In genomic region chr4:6782147-6782845, GRCh38 we compare ENCODE assay signal across 9 cellular contexts. TPM values are rescaled to one million over a fixed set of nuclear protein-coding genes. Genes with fewer than 3 reads are reported as not detected.
DNase-seq lines count a peak whose midpoint lies in the region; ATAC-seq, FAIRE-seq and TF ChIP-seq lines count a peak whose summit lies in the region.
"Had no signal": no experiment of that assay in that cellular context is flagged by ENCODE, and none has a peak within 500 bp of the region (broad histone marks: within the 10 kb centered on the region; RNA-seq: fewer than 3 reads in every experiment).

A gene with protein sequence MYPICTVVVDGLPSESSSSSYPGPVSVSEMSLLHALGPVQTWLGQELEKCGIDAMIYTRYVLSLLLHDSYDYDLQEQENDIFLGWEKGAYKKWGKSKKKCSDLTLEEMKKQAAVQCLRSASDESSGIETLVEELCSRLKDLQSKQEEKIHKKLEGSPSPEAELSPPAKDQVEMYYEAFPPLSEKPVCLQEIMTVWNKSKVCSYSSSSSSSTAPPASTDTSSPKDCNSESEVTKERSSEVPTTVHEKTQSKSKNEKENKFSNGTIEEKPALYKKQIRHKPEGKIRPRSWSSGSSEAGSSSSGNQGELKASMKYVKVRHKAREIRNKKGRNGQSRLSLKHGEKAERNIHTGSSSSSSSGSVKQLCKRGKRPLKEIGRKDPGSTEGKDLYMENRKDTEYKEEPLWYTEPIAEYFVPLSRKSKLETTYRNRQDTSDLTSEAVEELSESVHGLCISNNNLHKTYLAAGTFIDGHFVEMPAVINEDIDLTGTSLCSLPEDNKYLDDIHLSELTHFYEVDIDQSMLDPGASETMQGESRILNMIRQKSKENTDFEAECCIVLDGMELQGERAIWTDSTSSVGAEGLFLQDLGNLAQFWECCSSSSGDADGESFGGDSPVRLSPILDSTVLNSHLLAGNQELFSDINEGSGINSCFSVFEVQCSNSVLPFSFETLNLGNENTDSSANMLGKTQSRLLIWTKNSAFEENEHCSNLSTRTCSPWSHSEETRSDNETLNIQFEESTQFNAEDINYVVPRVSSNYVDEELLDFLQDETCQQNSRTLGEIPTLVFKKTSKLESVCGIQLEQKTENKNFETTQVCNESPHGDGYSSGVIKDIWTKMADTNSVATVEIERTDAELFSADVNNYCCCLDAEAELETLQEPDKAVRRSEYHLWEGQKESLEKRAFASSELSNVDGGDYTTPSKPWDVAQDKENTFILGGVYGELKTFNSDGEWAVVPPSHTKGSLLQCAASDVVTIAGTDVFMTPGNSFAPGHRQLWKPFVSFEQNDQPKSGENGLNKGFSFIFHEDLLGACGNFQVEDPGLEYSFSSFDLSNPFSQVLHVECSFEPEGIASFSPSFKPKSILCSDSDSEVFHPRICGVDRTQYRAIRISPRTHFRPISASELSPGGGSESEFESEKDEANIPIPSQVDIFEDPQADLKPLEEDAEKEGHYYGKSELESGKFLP (N-terminal part only) (plus strand): TSS chr4:6782727. CDS start chr4:6824454, 41,727 bp downstream.

- H3K9me3 ChIP-seq in BE2C: no peaks in the 10 kb centered on the region

- peak; percentile 92 for DNase-seq in BE2C
- peak; percentile 99 for DNase-seq in GM19239 (ENCODE audit: insufficient read length, low spot score)
- peak; percentile 14 for DNase-seq in NCI-H524 treated with DMSO at 0.1 percent for 48 hours (lab: John Stamatoyannopoulos, UW)
- peak; percentile 91 for DNase-seq in activated CD4-positive, alpha-beta T cell treated with anti-CD3 and anti-CD28 coated beads for 48 hours
- peak; percentile 97 for DNase-seq in left kidney (ENCODE audit: low read depth, low spot score)
- DNase-seq in stimulated activated CD4-positive, alpha-beta T cell treated with anti-CD3 and anti-CD28 coated beads, Interleukin-1b, Interleukin-23, amount 100 ng/mL, for 48 hours: peak; percentile 88

- H3K36me3 ChIP-seq in BE2C: peaks cover 4% of the 10 kb centered on the region; the same call in 1 of the 2 replicates

- H3K4me1 ChIP-seq in BE2C: 0 out of 2 replicates have a peak, but pooled peaks cover 2% of the 10 kb centered on the region

- peak; percentile 8 for FAIRE-seq in GM19239 (lab: Jason Lieb, UNC)
- FAIRE-seq: endometrium had no signal

- TF ChIP-seq CTCF in BE2C (IDR thresholded peaks at IDR 0.05; ENCODE audit: low read depth, low read length): no peak

- H3K27me3 ChIP-seq in BE2C: no peaks in the 10 kb centered on the region; the same call in 1 of the 2 replicates

- H3K4me3 ChIP-seq in BE2C (ENCODE audit: low read depth, low read length): peak within 1 kb of the TSS; percentile 92

- peak within 1 kb of the TSS; percentile 96 for H3K27ac ChIP-seq in cingulate gyrus (ENCODE audit: low read depth, low read length)

- peak; percentile 70 for ATAC-seq in HG03457 (IDR thresholded peaks at IDR 0.05; ENCODE audit: unreplicated experiment)

RNA-seq across cellular contexts. Expression of the gene that starts here (rescaled TPM):
- polyA plus RNA-seq in BE2C (2012; ENCODE audit: insufficient read depth, insufficient read length, low read depth): 20.4 TPM

Comparison
In these comparisons a context has a peak if more than half of its experiments do, and no peak if none do; other contexts are left out.
1. Peak in every context shown above with its lines: DNase-seq, ATAC-seq, H3K4me3 ChIP-seq and H3K27ac ChIP-seq.
2. DNase-seq: peak in every context shown above with its lines; median percentile 99 in GM19239; 97 in left kidney; 92 in BE2C; 91 in activated CD4-positive, alpha-beta T cell treated with anti-CD3 and anti-CD28 coated beads for 48 hours; 88 in stimulated activated CD4-positive, alpha-beta T cell treated with anti-CD3 and anti-CD28 coated beads, Interleukin-1b, Interleukin-23, amount 100 ng/mL, for 48 hours; 14 in NCI-H524 treated with DMSO at 0.1 percent for 48 hours.